ENCODE assay signal across 19 cellular contexts in genomic region chr17:80907281-80907680, GRCh38.
DNase-seq lines count a peak whose midpoint lies in the region; ATAC-seq and TF ChIP-seq lines count a peak whose summit lies in the region.
"Had no signal": no experiment of that assay in that cellular context is flagged by ENCODE, and none has a peak within 500 bp of the region (broad histone marks: within the 10 kb centered on the region; RNA-seq: fewer than 3 reads in every experiment).

No MANE protein-coding gene starts in this region.

- DNase-seq in activated T-cell treated with anti-CD3 and anti-CD28 coated beads, Interleukin-2, amount 50 U/mL, for 24 hours = no peak
- DNase-seq in activated T-cell treated with anti-CD3 and anti-CD28 coated beads, Interleukin-2, amount 50 U/mL, for 48 hours = no peak
- no peak for DNase-seq in RWPE1 (ENCODE audit: low spot score)
- DNase-seq in endothelial cell (ENCODE audit: low spot score) = no peak
- DNase-seq in stimulated activated effector memory CD8-positive, alpha-beta T cell treated with anti-CD3 and anti-CD28 coated beads, Interleukin-12 subunit alpha, Interleukin-12 subunit beta, amount 100 ng/mL, for 72 hours (ENCODE audit: low spot score in 2 of 2) = no peak
- DNase-seq in HUDEP-2 (lab: John Stamatoyannopoulos, UW; ENCODE audit: unreplicated experiment in 76 of 76) = no peak
- no peak for DNase-seq in SIG-M5 treated with dmso at 0.1 percent for 504 hours (lab: John Stamatoyannopoulos, UW; ENCODE audit: unreplicated experiment)
- DNase-seq in activated naive CD8-positive, alpha-beta T cell treated with anti-CD3 and anti-CD28 coated beads, Interleukin-2, amount 50 U/mL, for 24 hours = no peak
- DNase-seq: 8988T; BE2C; Calu3; CD4-positive, alpha-beta memory T cell; GOT3; KG1; MV-4-11; NCI-H1694 treated with DMSO at 0.1 percent for 48 hours; NK-92 treated with Interleukin-12 subunit alpha and Interleukin-12 subunit beta, amount 100 ng/mL, for 24 hours; Peyer's patch; SHP77 had no signal

- H3K9me3 Mint-ChIP-seq in activated T-cell treated with anti-CD3 and anti-CD28 coated beads, Interleukin-2, amount 50 U/mL, for 24 hours = no peaks in the 10 kb centered on the region
- no peaks in the 10 kb centered on the region for H3K9me3 Mint-ChIP-seq in endothelial cell (ENCODE audit: unreplicated experiment)
- no peaks in the 10 kb centered on the region for H3K9me3 Mint-ChIP-seq in stimulated activated effector memory CD8-positive, alpha-beta T cell treated with anti-CD3 and anti-CD28 coated beads, Interleukin-12 subunit alpha, Interleukin-12 subunit beta, amount 100 ng/mL, for 72 hours
- H3K9me3 Mint-ChIP-seq in activated naive CD8-positive, alpha-beta T cell treated with anti-CD3 and anti-CD28 coated beads, Interleukin-2, amount 50 U/mL, for 24 hours = no peaks in the 10 kb centered on the region
- H3K9me3 Mint-ChIP-seq: CD4-positive, alpha-beta memory T cell had no signal

- CTCF ChIA-PET in RWPE1 (lab: Yijun Ruan, JAX) = no interaction called here

- no peaks in the 10 kb centered on the region for H3K27me3 Mint-ChIP-seq in activated T-cell treated with anti-CD3 and anti-CD28 coated beads, Interleukin-2, amount 50 U/mL, for 24 hours
- peaks cover 16% of the 10 kb centered on the region for H3K27me3 Mint-ChIP-seq in endothelial cell (ENCODE audit: unreplicated experiment)
- H3K27me3 Mint-ChIP-seq in activated naive CD8-positive, alpha-beta T cell treated with anti-CD3 and anti-CD28 coated beads, Interleukin-2, amount 50 U/mL, for 24 hours = no peaks in the 10 kb centered on the region
- H3K27me3 Mint-ChIP-seq: CD4-positive, alpha-beta memory T cell had no signal

- H3K27ac Mint-ChIP-seq in activated T-cell treated with anti-CD3 and anti-CD28 coated beads, Interleukin-2, amount 50 U/mL, for 24 hours = peak overlapping the region; percentile 4
- H3K27ac Mint-ChIP-seq in endothelial cell (ENCODE audit: unreplicated experiment) = no peak overlapping the region
- peak overlapping the region; percentile 61 for H3K27ac Mint-ChIP-seq in stimulated activated effector memory CD8-positive, alpha-beta T cell treated with anti-CD3 and anti-CD28 coated beads, Interleukin-12 subunit alpha, Interleukin-12 subunit beta, amount 100 ng/mL, for 72 hours
- H3K27ac Mint-ChIP-seq in activated naive CD8-positive, alpha-beta T cell treated with anti-CD3 and anti-CD28 coated beads, Interleukin-2, amount 50 U/mL, for 24 hours = no peak overlapping the region
- H3K27ac Mint-ChIP-seq: CD4-positive, alpha-beta memory T cell had no signal

- H3K4me1 Mint-ChIP-seq in activated T-cell treated with anti-CD3 and anti-CD28 coated beads, Interleukin-2, amount 50 U/mL, for 24 hours (ENCODE audit: low read depth) = no peaks in the 10 kb centered on the region
- peaks cover 9% of the 10 kb centered on the region for H3K4me1 Mint-ChIP-seq in endothelial cell (ENCODE audit: unreplicated experiment)
- H3K4me1 Mint-ChIP-seq in stimulated activated effector memory CD8-positive, alpha-beta T cell treated with anti-CD3 and anti-CD28 coated beads, Interleukin-12 subunit alpha, Interleukin-12 subunit beta, amount 100 ng/mL, for 72 hours = peaks cover 5% of the 10 kb centered on the region
- peaks cover 11% of the 10 kb centered on the region for H3K4me1 Mint-ChIP-seq in activated naive CD8-positive, alpha-beta T cell treated with anti-CD3 and anti-CD28 coated beads, Interleukin-2, amount 50 U/mL, for 24 hours

- H3K4me3 Mint-ChIP-seq in activated T-cell treated with anti-CD3 and anti-CD28 coated beads, Interleukin-2, amount 50 U/mL, for 24 hours = no peak overlapping the region
- H3K4me3 Mint-ChIP-seq in endothelial cell (ENCODE audit: unreplicated experiment) = peak overlapping the region; percentile 28
- no peak overlapping the region for H3K4me3 Mint-ChIP-seq in stimulated activated effector memory CD8-positive, alpha-beta T cell treated with anti-CD3 and anti-CD28 coated beads, Interleukin-12 subunit alpha, Interleukin-12 subunit beta, amount 100 ng/mL, for 72 hours
- no peak overlapping the region for H3K4me3 Mint-ChIP-seq in activated naive CD8-positive, alpha-beta T cell treated with anti-CD3 and anti-CD28 coated beads, Interleukin-2, amount 50 U/mL, for 24 hours
- H3K4me3 Mint-ChIP-seq: CD4-positive, alpha-beta memory T cell had no signal

- peaks cover 83% of the 10 kb centered on the region for H3K36me3 Mint-ChIP-seq in activated T-cell treated with anti-CD3 and anti-CD28 coated beads, Interleukin-2, amount 50 U/mL, for 24 hours (ENCODE audit: low read depth)
- H3K36me3 Mint-ChIP-seq in endothelial cell (ENCODE audit: low read depth, unreplicated experiment) = peaks cover 19% of the 10 kb centered on the region
- peaks cover 97% of the 10 kb centered on the region for H3K36me3 Mint-ChIP-seq in stimulated activated effector memory CD8-positive, alpha-beta T cell treated with anti-CD3 and anti-CD28 coated beads, Interleukin-12 subunit alpha, Interleukin-12 subunit beta, amount 100 ng/mL, for 72 hours
- peaks cover 17% of the 10 kb centered on the region for H3K36me3 Mint-ChIP-seq in activated naive CD8-positive, alpha-beta T cell treated with anti-CD3 and anti-CD28 coated beads, Interleukin-2, amount 50 U/mL, for 24 hours (ENCODE audit: low read depth)

- ATAC-seq in stimulated activated effector memory CD8-positive, alpha-beta T cell treated with anti-CD3 and anti-CD28 coated beads, Interleukin-12 subunit alpha, Interleukin-12 subunit beta, amount 100 ng/mL, for 72 hours = no peak
- ATAC-seq in activated naive CD8-positive, alpha-beta T cell treated with anti-CD3 and anti-CD28 coated beads, Interleukin-2, amount 50 U/mL, for 24 hours = no peak

- peak overlapping the region; percentile 3; the same call in 1 of the 2 replicates for H3K27ac ChIP-seq in RWPE1
- H3K27ac ChIP-seq: Peyer's patch had no signal

- POLR2A ChIA-PET in RWPE1 (lab: Yijun Ruan, JAX; ENCODE audit: low non-redundant PET) = no interaction called here

- TF ChIP-seq CTCF in RWPE1 (conservative IDR thresholded peaks at IDR 0.05; ENCODE audit: low read depth) (no peak), endothelial cell (IDR thresholded peaks at IDR 0.05; ENCODE audit: unreplicated experiment) (no peak)

Comparison
In these comparisons a context has a peak if more than half of its experiments do, and no peak if none do; other contexts are left out.
1. H3K27ac Mint-ChIP-seq: peak in activated T-cell treated with anti-CD3 and anti-CD28 coated beads, Interleukin-2, amount 50 U/mL, for 24 hours (single experiment) and stimulated activated effector memory CD8-positive, alpha-beta T cell treated with anti-CD3 and anti-CD28 coated beads, Interleukin-12 subunit alpha, Interleukin-12 subunit beta, amount 100 ng/mL, for 72 hours (single experiment); none in endothelial cell (single experiment) and activated naive CD8-positive, alpha-beta T cell treated with anti-CD3 and anti-CD28 coated beads, Interleukin-2, amount 50 U/mL, for 24 hours (single experiment).